ENCODE assay signal across 11 cellular contexts in the genomic region with DNA sequence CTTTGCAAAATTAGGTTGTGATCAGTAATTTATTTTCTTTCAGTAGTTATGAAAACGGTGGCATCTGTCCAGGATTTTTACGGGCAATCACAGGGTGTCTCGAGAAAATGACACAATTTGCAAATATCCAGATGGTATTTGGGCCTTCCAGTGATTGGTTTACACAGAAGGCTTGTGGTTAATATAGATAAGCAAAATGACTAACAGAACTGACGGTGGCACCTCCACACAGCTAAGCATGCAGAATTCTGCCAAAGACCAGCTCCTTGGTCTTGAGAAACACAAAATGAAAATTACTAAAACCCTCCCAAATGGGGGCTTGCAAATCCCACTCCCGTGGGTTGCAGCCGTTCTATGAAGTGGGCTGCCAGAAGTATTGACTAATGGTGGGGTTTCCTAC. TPM values are rescaled to one million over a fixed set of nuclear protein-coding genes. Genes with fewer than 3 reads are reported as not detected.
DNase-seq lines count a peak whose midpoint lies in the region; ATAC-seq and TF ChIP-seq lines count a peak whose summit lies in the region.
"Had no signal": no experiment of that assay in that cellular context is flagged by ENCODE, and none has a peak within 500 bp of the region (broad histone marks: within the 10 kb centered on the region; RNA-seq: fewer than 3 reads in every experiment).

No MANE protein-coding gene starts in this region.

- no peak overlapping the region; the same call in 1 of the 2 replicates for H3K9ac ChIP-seq in DND-41 (ENCODE audit: low read depth, low read length)

- H3K9me3 Mint-ChIP-seq in naive thymus-derived CD8-positive, alpha-beta T cell: no peaks in the 10 kb centered on the region
- H3K9me3 Mint-ChIP-seq: type B pancreatic cell had no signal

- H3K4me2 ChIP-seq in DND-41 (ENCODE audit: insufficient read depth, low read length): peak overlapping the region; percentile 83

- DNase-seq in DND-41 (no peak), M059J (ENCODE audit: low read depth) (peak; percentile 75), astrocyte of the hippocampus (ENCODE audit: low read depth, low spot score) (peak; percentile 64), left lobe of liver (ENCODE audit: low spot score) (no peak), iPS-NIHi7 (ENCODE audit: extremely low spot score) (no peak), NCI-H2081 treated with DMSO at 0.1 percent for 48 hours (lab: John Stamatoyannopoulos, UW) (no peak)
- DNase-seq in naive thymus-derived CD8-positive, alpha-beta T cell: no peak
- DNase-seq: dermis blood vessel endothelial cell, NCI-H510A had no signal

- H3K36me3 Mint-ChIP-seq in naive thymus-derived CD8-positive, alpha-beta T cell: peaks cover 8 to 26% (median 13%) of the 10 kb centered on the region in 3 donors

- no peak for TF ChIP-seq CTCF in DND-41 (IDR thresholded peaks at IDR 0.05; ENCODE audit: borderline replicate concordance, extremely low read depth, low read length, poor library complexity, severe bottlenecking)

- POLR2A ChIA-PET in naive thymus-derived CD8-positive, alpha-beta T cell (lab: Charles Lee): interaction anchor here (6.7 to 8.5 kb wide), 3 partner anchors 11 to 92 kb away, joined by 107 to 278 read pairs (median 145); no protein-coding TSS in a partner anchor

- H3K27ac Mint-ChIP-seq in naive thymus-derived CD8-positive, alpha-beta T cell: peak overlapping the region; percentile 87 to 97 (median 89)
- H3K27ac Mint-ChIP-seq: type B pancreatic cell had no signal

- H3K36me3 ChIP-seq in DND-41 (ENCODE audit: insufficient read depth, low read length): peaks cover 26% of the 10 kb centered on the region

- H3K4me1 ChIP-seq in DND-41 (ENCODE audit: insufficient read depth, low read length): peaks cover 92% of the 10 kb centered on the region

- peaks cover 97% of the 10 kb centered on the region for H3K79me2 ChIP-seq in DND-41 (ENCODE audit: insufficient read depth, low read length)

- H3K4me1 Mint-ChIP-seq in naive thymus-derived CD8-positive, alpha-beta T cell: peaks cover 30 to 92% (median 71%) of the 10 kb centered on the region in 4 donors

- H3K27me3 Mint-ChIP-seq in naive thymus-derived CD8-positive, alpha-beta T cell: no peaks in the 10 kb centered on the region
- H3K27me3 Mint-ChIP-seq: type B pancreatic cell had no signal

- ATAC-seq in DND-41 (ENCODE audit: insufficient read depth, low read depth): no peak
- no peak for ATAC-seq in naive thymus-derived CD8-positive, alpha-beta T cell
- no peak for ATAC-seq in GM18511 (IDR thresholded peaks at IDR 0.05; ENCODE audit: unreplicated experiment)
- no peak for ATAC-seq in left lobe of liver

- H3K27ac ChIP-seq in DND-41 (ENCODE audit: low read length): peak overlapping the region; percentile 83

- H3K27me3 ChIP-seq in DND-41 (ENCODE audit: insufficient read depth, low read length, poor library complexity): no peaks in the 10 kb centered on the region

- H3K9me3 ChIP-seq in DND-41 (ENCODE audit: insufficient read depth, low read length, severe bottlenecking): no peaks in the 10 kb centered on the region

- H2AFZ ChIP-seq in DND-41 (ENCODE audit: low read depth, low read length): no peak overlapping the region

- peak overlapping the region; percentile 74 to 100 (median 93) for H3K4me3 Mint-ChIP-seq in naive thymus-derived CD8-positive, alpha-beta T cell

- H3K4me3 ChIP-seq in DND-41 (ENCODE audit: low read depth in 1 of 2, low read length in 2 of 2): peak overlapping the region in 1 of 2 experiments; percentile 37; a peak in 1 of 4 replicates

- H4K20me1 ChIP-seq in DND-41 (ENCODE audit: insufficient read depth, low read length): peaks cover 8% of the 10 kb centered on the region; the same call in 1 of the 2 replicates

RNA-seq across cellular contexts. Expression of a gene that starts 5.5 kb away (rescaled TPM):
- total RNA-seq in M059J (2014; rRNA removed; shearing (Covaris generic)): 9.6 and 12.0 TPM in 2 replicates
- total RNA-seq in naive thymus-derived CD8-positive, alpha-beta T cell: 100 to 1,000 TPM; 118 to 123 TPM
- 100 to 1,000 TPM in 1 of 3 donors, 10 to 100 TPM in 2; 95.3 to 101 (median 96.9) TPM for polyA plus RNA-seq in naive thymus-derived CD8-positive, alpha-beta T cell
- total RNA-seq in left lobe of liver: 1.5 TPM

Comparison
In these comparisons a context has a peak if more than half of its experiments do, and no peak if none do; other contexts are left out.
1. DNase-seq: peak in M059J (single experiment) and astrocyte of the hippocampus (single experiment); none in DND-41 (single experiment), naive thymus-derived CD8-positive, alpha-beta T cell (0 of 10), left lobe of liver (single experiment), iPS-NIHi7 (single experiment) and NCI-H2081 treated with DMSO at 0.1 percent for 48 hours (single experiment).